8 cellular contexts compared by ENCODE assay signal in the genomic region with DNA sequence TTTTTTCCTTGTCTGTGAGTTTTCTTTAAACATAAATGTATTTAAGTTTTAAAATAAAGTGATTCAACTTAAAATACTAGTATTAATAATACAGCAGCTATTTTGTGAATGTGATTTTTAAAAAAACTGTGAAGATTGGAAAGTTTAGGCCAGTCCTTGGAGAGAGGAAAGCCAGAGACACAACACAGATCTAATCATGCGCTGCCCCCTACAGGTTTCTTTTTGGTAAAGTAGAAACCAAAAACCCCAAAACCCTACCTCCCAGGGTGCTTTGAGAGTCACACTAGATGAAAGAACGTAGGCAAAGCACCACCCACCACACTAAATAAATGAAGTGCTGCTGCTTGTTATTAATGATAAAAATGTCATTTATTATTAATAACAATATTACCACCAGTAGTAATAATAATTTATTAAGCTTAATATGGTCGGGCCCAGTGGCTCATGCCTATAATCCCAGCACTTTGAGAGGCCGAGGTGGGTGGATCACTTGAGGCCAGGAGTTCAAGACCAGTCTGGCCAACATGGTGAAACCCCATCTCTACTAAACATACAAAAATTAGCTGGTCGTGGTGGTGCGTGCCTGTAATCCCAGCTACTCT. TPM values are rescaled to one million over a fixed set of nuclear protein-coding genes. Genes with fewer than 3 reads are reported as not detected.
A peak's percentile ranks its signal among the peaks of the same experiment; 100 is the strongest.
DNase-seq lines count a peak whose midpoint lies in the region; ATAC-seq and TF ChIP-seq lines count a peak whose summit lies in the region.

No MANE protein-coding gene starts in this region.

- DNase-seq in Ammon's horn (ENCODE audit: low spot score) (peak; percentile 52), GM23248 (peak; percentile 80), NCI-H446 treated with DMSO at 0.1 percent for 48 hours (lab: John Stamatoyannopoulos, UW) (peak; percentile 24), nephron progenitor cell (peak; percentile 37), transverse colon (peak; percentile 46)
- peak; percentile 78 for DNase-seq in activated CD4-positive, alpha-beta T cell treated with anti-CD3 and anti-CD28 coated beads, Interleukin-2, amount 10 ng/mL, durations not matched to agents 7 days and 5 days

- POLR2A ChIA-PET in activated CD4-positive, alpha-beta T cell treated with anti-CD3 and anti-CD28 coated beads, Interleukin-2, amount 10 ng/mL, durations not matched to agents 7 days and 5 days (lab: Charles Lee): no interaction called here

- TF ChIP-seq CTCF in nephron progenitor cell (IDR thresholded peaks at IDR 0.05): peak; percentile 52
- TF ChIP-seq CTCF in transverse colon (IDR thresholded peaks at IDR 0.05): peak; percentile 63 to 73 (median 72)

- no peaks in the 10 kb centered on the region for H3K9me3 Mint-ChIP-seq in activated CD4-positive, alpha-beta T cell treated with anti-CD3 and anti-CD28 coated beads, Interleukin-2, amount 10 ng/mL, durations not matched to agents 7 days and 5 days
- peaks cover 9% of the 10 kb centered on the region for H3K9me3 Mint-ChIP-seq in nephron progenitor cell

- peaks cover 42% of the 10 kb centered on the region for H3K36me3 Mint-ChIP-seq in activated CD4-positive, alpha-beta T cell treated with anti-CD3 and anti-CD28 coated beads, Interleukin-2, amount 10 ng/mL, durations not matched to agents 7 days and 5 days (ENCODE audit: low read depth)
- H3K36me3 Mint-ChIP-seq in nephron progenitor cell (ENCODE audit: low read depth): peaks cover 18% of the 10 kb centered on the region

- no peaks in the 10 kb centered on the region for H3K27me3 Mint-ChIP-seq in activated CD4-positive, alpha-beta T cell treated with anti-CD3 and anti-CD28 coated beads, Interleukin-2, amount 10 ng/mL, durations not matched to agents 7 days and 5 days
- H3K27me3 Mint-ChIP-seq in nephron progenitor cell (ENCODE audit: low read depth, poor library complexity): no peaks in the 10 kb centered on the region

- in situ Hi-C loops in GM23248 (cut with MboI): loop anchor here (10.0 to 25.0 kb wide), 2 partner anchors 232 to 509 kb away; no protein-coding TSS in a partner anchor
- in situ Hi-C loops in transverse colon (cut with MboI; ENCODE audit: low pct_ligation_motif_present in 1 of 4, low pct_unique_long_range_greater_than_20kb in 1 of 4, low sequenced_read_pairs in 3 of 4): loop anchor here (5.0 to 25.0 kb wide), 5 partner anchors 232 to 302 kb away; no protein-coding TSS in a partner anchor

- no peaks in the 10 kb centered on the region for H3K9me2 ChIP-seq in GM23248 (ENCODE audit: insufficient read depth)

- ATAC-seq in esophagus mucosa (peak; percentile 65), GM21723 (IDR thresholded peaks at IDR 0.05; ENCODE audit: unreplicated experiment) (no peak)

- H3F3A ChIP-seq in GM23248 (ENCODE audit: insufficient read depth): no peaks in the 10 kb centered on the region

- no peaks in the 10 kb centered on the region for H4K20me1 ChIP-seq in GM23248 (ENCODE audit: insufficient read depth)

- no peak for TF ChIP-seq POLR2A in transverse colon (IDR thresholded peaks at IDR 0.05)

- H3K36me3 ChIP-seq in GM23248 (ENCODE audit: low read depth): 0 out of 2 replicates have a peak, but pooled peaks cover 20% of the 10 kb centered on the region
- peaks cover 0 to 17% (median 0%) of the 10 kb centered on the region in 4 donors for H3K36me3 ChIP-seq in transverse colon

- no peak overlapping the region for H2AFZ ChIP-seq in GM23248

- H3K79me2 ChIP-seq in GM23248 (ENCODE audit: insufficient read depth): no peaks in the 10 kb centered on the region

- TF ChIP-seq EP300 in transverse colon (IDR thresholded peaks at IDR 0.05; ENCODE audit: low read depth): no peak

- peaks cover 28% of the 10 kb centered on the region for H3K4me1 Mint-ChIP-seq in activated CD4-positive, alpha-beta T cell treated with anti-CD3 and anti-CD28 coated beads, Interleukin-2, amount 10 ng/mL, durations not matched to agents 7 days and 5 days
- peaks cover 31% of the 10 kb centered on the region for H3K4me1 Mint-ChIP-seq in nephron progenitor cell

- H3K4me3 Mint-ChIP-seq in activated CD4-positive, alpha-beta T cell treated with anti-CD3 and anti-CD28 coated beads, Interleukin-2, amount 10 ng/mL, durations not matched to agents 7 days and 5 days: no peak overlapping the region
- no peak overlapping the region for H3K4me3 Mint-ChIP-seq in nephron progenitor cell

- no peak overlapping the region for H3K4me2 ChIP-seq in GM23248 (ENCODE audit: unreplicated experiment)

- no peaks in the 10 kb centered on the region for H3K4me1 ChIP-seq in GM23248 (ENCODE audit: insufficient read depth)
- peaks cover 0 to 11% (median 0%) of the 10 kb centered on the region in 4 donors for H3K4me1 ChIP-seq in transverse colon

- H3K9me3 ChIP-seq in GM23248 (ENCODE audit: low read depth) (no peaks in the 10 kb centered on the region), transverse colon (no peaks in the 10 kb centered on the region)

- H3K27ac Mint-ChIP-seq in activated CD4-positive, alpha-beta T cell treated with anti-CD3 and anti-CD28 coated beads, Interleukin-2, amount 10 ng/mL, durations not matched to agents 7 days and 5 days: no peak overlapping the region
- H3K27ac Mint-ChIP-seq in nephron progenitor cell: no peak overlapping the region

- intact Hi-C loops in transverse colon (cut with DNase I; ENCODE audit: low total_unique reads): loop anchor here (10.0 kb wide), 1 partner anchor 302 kb away; no protein-coding TSS in a partner anchor

- H3K27me3 ChIP-seq in GM23248 (replicated peaks; ENCODE audit: insufficient read depth): no peaks in the 10 kb centered on the region
- H3K27me3 ChIP-seq in transverse colon: no peaks in the 10 kb centered on the region

- H3K27ac ChIP-seq in GM23248 (no peak overlapping the region), transverse colon (no peak overlapping the region)

- H3K9ac ChIP-seq in GM23248: no peak overlapping the region

- H3K4me3 ChIP-seq in GM23248: no peak overlapping the region
- no peak overlapping the region for H3K4me3 ChIP-seq in transverse colon

- CTCF ChIA-PET in activated CD4-positive, alpha-beta T cell treated with anti-CD3 and anti-CD28 coated beads, Interleukin-2, amount 10 ng/mL, durations not matched to agents 7 days and 5 days (lab: Charles Lee): interaction anchor here (0.5 to 2.2 kb wide), 14 partner anchors 9 to 309 kb away, joined by 3 to 15 read pairs (median 3); no protein-coding TSS in a partner anchor

- 64 to 71% methylated on average over 6 of the region's 6 CpGs for WGBS in GM23248 (ENCODE audit: low coverage in 1 of 2, low lambda C conversion rate in 2 of 2, missing lambda C conversion rate in 2 of 2), 2 experiments
- 64 to 66% methylated on average over 5 to 6 of the region's 6 CpGs for WGBS in transverse colon (ENCODE audit: low coverage in 1 of 2), 2 donors

RNA-seq across cellular contexts. Expression of gene SLC9A8, which starts 33.7 kb away (rescaled TPM):
- total RNA-seq in GM23248 (2014; rRNA removed; shearing (Covaris generic)): 5.0 and 6.3 TPM in 2 replicates
- polyA plus RNA-seq in GM23248 (2016; fragmentation: Nextera tagmentation; extraction: Ambion mirVana): 3.2 and 4.2 TPM in 2 replicates
- total RNA-seq in activated CD4-positive, alpha-beta T cell treated with anti-CD3 and anti-CD28 coated beads, Interleukin-2, amount 10 ng/mL, durations not matched to agents 7 days and 5 days: 10 to 100 TPM; 21.4 to 23.1 TPM
- 12.0 TPM for total RNA-seq in esophagus mucosa
- total RNA-seq in transverse colon: 10 to 100 TPM in 3 of 4 donors, 1 to 10 TPM in 1; 9.0 to 31.0 (median 16.6) TPM

Comparison
In these comparisons a context has a peak if more than half of its experiments do, and no peak if none do; other contexts are left out.
1. DNase-seq: peak in every context shown above with its lines; median percentile 80 in GM23248; 78 in activated CD4-positive, alpha-beta T cell treated with anti-CD3 and anti-CD28 coated beads, Interleukin-2, amount 10 ng/mL, durations not matched to agents 7 days and 5 days; 52 in Ammon's horn; 46 in transverse colon; 37 in nephron progenitor cell; 24 in NCI-H446 treated with DMSO at 0.1 percent for 48 hours.